Comparison of ENCODE assay signal across 12 cellular contexts in genomic region chr22:50296658-50297490, GRCh38. TPM values are rescaled to one million over a fixed set of nuclear protein-coding genes. Genes with fewer than 3 reads are reported as not detected.
DNase-seq lines count a peak whose midpoint lies in the region; ATAC-seq and TF ChIP-seq lines count a peak whose summit lies in the region.
"Had no signal": no experiment of that assay in that cellular context is flagged by ENCODE, and none has a peak within 500 bp of the region (broad histone marks: within the 10 kb centered on the region; RNA-seq: fewer than 3 reads in every experiment).

No MANE protein-coding gene starts in this region.

- H3K36me3 ChIP-seq in IMR-90 (ENCODE audit: control insufficient read depth, insufficient read depth, low read length) (peaks cover 12% of the 10 kb centered on the region), mucosa of stomach (ENCODE audit: control insufficient read depth, insufficient read depth, low read length) (no peaks in the 10 kb centered on the region)

- peaks cover 15% of the 10 kb centered on the region for H3K4me1 Mint-ChIP-seq in type B pancreatic cell (ENCODE audit: unreplicated experiment)

- dilution Hi-C loops in IMR-90 (cut with HindIII; ENCODE audit: low sequenced_read_pairs, unreplicated experiment) = no loop called here

- H3K4me1 ChIP-seq in IMR-90 (ENCODE audit: control insufficient read depth, insufficient read depth, low read length) = peaks cover 59% of the 10 kb centered on the region
- H3K4me1 ChIP-seq in mucosa of stomach (ENCODE audit: control insufficient read depth, insufficient read depth, low read length) = peaks cover 96% of the 10 kb centered on the region

- no peak for TF ChIP-seq RAD21 in IMR-90 (IDR thresholded peaks at IDR 0.05; ENCODE audit: low read length)

- H2AK9ac ChIP-seq in IMR-90 (replicated peaks; ENCODE audit: low read depth, low read length, poor library complexity) = peak overlapping the region; percentile 42

- no peak overlapping the region for H2BK120ac ChIP-seq in IMR-90 (ENCODE audit: low read depth, low read length)

- H3K36me3 Mint-ChIP-seq in type B pancreatic cell = no peaks in the 10 kb centered on the region
- H3K36me3 Mint-ChIP-seq: CD4-positive, alpha-beta memory T cell had no signal

- H3K18ac ChIP-seq in IMR-90 (ENCODE audit: low read depth, low read length) = no peak overlapping the region

- no peak for DNase-seq in IMR-90
- no peak for DNase-seq in coronary artery (ENCODE audit: low spot score)
- DNase-seq in type B pancreatic cell (ENCODE audit: extremely low spot score, unreplicated experiment) = no peak
- DNase-seq in SW480 (ENCODE audit: low spot score) = no peak
- DNase-seq in activated CD4-positive, CD25-positive, alpha-beta regulatory T cell (lab: John Stamatoyannopoulos, UW) = no peak
- DNase-seq: aorta; CD4-positive, alpha-beta memory T cell; midbrain; NCI-H1105; NCI-H226 had no signal

- TF ChIP-seq POLR2A in IMR-90 (IDR thresholded peaks at IDR 0.05; ENCODE audit: low read depth, low read length) = no peak

- no peak overlapping the region for H3K14ac ChIP-seq in IMR-90 (replicated peaks; ENCODE audit: low read depth, low read length)

- H3K9me3 ChIP-seq in IMR-90 (ENCODE audit: control insufficient read depth, insufficient read depth, low read length) (no peaks in the 10 kb centered on the region), mucosa of stomach (ENCODE audit: control insufficient read depth, low read length) (no peaks in the 10 kb centered on the region)

- H3K27ac Mint-ChIP-seq in type B pancreatic cell = peak overlapping the region; percentile 82
- H3K27ac Mint-ChIP-seq: CD4-positive, alpha-beta memory T cell had no signal

- intact Hi-C loops in IMR-90 (cut with micrococcal nuclease) = no loop called here

- H4K8ac ChIP-seq in IMR-90 (ENCODE audit: low read depth in 2 of 2, low read length in 2 of 2) = no peak overlapping the region

- no peak overlapping the region for H3K9ac ChIP-seq in IMR-90 (ENCODE audit: low read depth, low read length)
- H3K9ac ChIP-seq in mucosa of stomach (ENCODE audit: low read length) = peak overlapping the region; percentile 53

- H3K27me3 ChIP-seq in IMR-90 (ENCODE audit: control insufficient read depth, insufficient read depth, low read length) (no peaks in the 10 kb centered on the region), mucosa of stomach (ENCODE audit: control insufficient read depth, insufficient read depth, low read length) (no peaks in the 10 kb centered on the region)

- POLR2A ChIA-PET in IMR-90 (lab: Charles Lee; ENCODE audit: unreplicated experiment) = no interaction called here

- no peak overlapping the region for H2BK20ac ChIP-seq in IMR-90 (ENCODE audit: low read depth, low read length)

- no peak overlapping the region; the same call in 1 of the 2 replicates for H3K4ac ChIP-seq in IMR-90 (ENCODE audit: low read depth, low read length)

- peaks cover 3% of the 10 kb centered on the region for H3K9me1 ChIP-seq in IMR-90 (ENCODE audit: insufficient read depth, low read length)

- H4K91ac ChIP-seq in IMR-90 (ENCODE audit: insufficient read depth, low read depth, low read length) = no peak overlapping the region

- H3K4me3 ChIP-seq in IMR-90 (ENCODE audit: insufficient read depth, low read depth, low read length) = no peak overlapping the region
- H3K4me3 ChIP-seq in coronary artery = peak overlapping the region; percentile 13
- H3K4me3 ChIP-seq in mucosa of stomach (ENCODE audit: low read length) = no peak overlapping the region

- no peak overlapping the region for H3K4me2 ChIP-seq in IMR-90 (ENCODE audit: low read depth, low read length)

- H4K5ac ChIP-seq in IMR-90 (ENCODE audit: low read depth, low read length) = no peak overlapping the region

- CTCF ChIA-PET in IMR-90 (lab: Yijun Ruan, JAX) = interaction anchor here (0.6 kb wide), 1 partner anchor 33 kb away, joined by 7 read pairs; no protein-coding TSS in a partner anchor

- ATAC-seq in IMR-90 (ENCODE audit: low read depth) (no peak), GM19467 (IDR thresholded peaks at IDR 0.05; ENCODE audit: unreplicated experiment) (no peak)

- peak overlapping the region; percentile 19 for H2AFZ ChIP-seq in IMR-90 (replicated peaks; ENCODE audit: low read length, poor library complexity)

- no peak overlapping the region for H2BK15ac ChIP-seq in IMR-90 (ENCODE audit: low read depth, low read length)

- H3K4me3 Mint-ChIP-seq in type B pancreatic cell = peak overlapping the region; percentile 68
- H3K4me3 Mint-ChIP-seq: CD4-positive, alpha-beta memory T cell had no signal

- peak overlapping the region; percentile 7; the same call in 1 of the 2 replicates for H3K27ac ChIP-seq in IMR-90 (ENCODE audit: insufficient read depth, low read length)
- peak overlapping the region; percentile 35 to 98 for H3K27ac ChIP-seq in coronary artery

- peaks cover 86% of the 10 kb centered on the region for H4K20me1 ChIP-seq in IMR-90 (ENCODE audit: insufficient read depth, low read length)

- peak overlapping the region; percentile 15 for H2BK5ac ChIP-seq in IMR-90 (ENCODE audit: low read depth, low read length, poor library complexity, severe bottlenecking)

- H2AK5ac ChIP-seq in IMR-90 (ENCODE audit: low read depth, low read length) = peak overlapping the region; percentile 25; the same call in 1 of the 2 replicates

- TF ChIP-seq CTCF in IMR-90 (conservative IDR thresholded peaks at IDR 0.05; ENCODE audit: low read depth, low read length) (no peak), coronary artery (IDR thresholded peaks at IDR 0.05) (no peak), type B pancreatic cell (conservative IDR thresholded peaks at IDR 0.05) (no peak)

- peaks cover 8 to 50% of the 10 kb centered on the region in 2 experiments; a peak in 3 of 4 replicates for H3K79me1 ChIP-seq in IMR-90 (ENCODE audit: low read depth in 1 of 2, low read length in 2 of 2)

- H3K27me3 Mint-ChIP-seq in type B pancreatic cell = no peaks in the 10 kb centered on the region

- no peak overlapping the region for H3K56ac ChIP-seq in IMR-90 (ENCODE audit: extremely low read depth, insufficient read depth, low read length)

- in situ Hi-C loops in IMR-90 (cut with MboI; ENCODE audit: low sequenced_read_pairs) = no loop called here

- H3K23ac ChIP-seq in IMR-90 (ENCODE audit: low read depth, low read length) = no peak overlapping the region

- WGBS in IMR-90 (ENCODE audit: extremely low coverage in 2 of 2, insufficient read length in 1 of 2), 2 experiments = 85% methylated on average over 18 of the region's 29 CpGs; no CpG with 5 or more reads in 1 of the 2 experiments

- no TSS peak for BruUV-seq in IMR-90 (replicated peaks; lab: Mats Ljungman, UMichigan)

- H3K9me3 Mint-ChIP-seq in type B pancreatic cell = no peaks in the 10 kb centered on the region
- H3K9me3 Mint-ChIP-seq: CD4-positive, alpha-beta memory T cell had no signal

TF ChIP-seq in IMR-90, 13 proteins besides CTCF, POLR2A, EP300 and RAD21 (continues in another document):
- TF ChIP-seq SMC3 (IDR thresholded peaks at IDR 0.05; ENCODE audit: low read depth, low read length) (no peak), FOS (IDR thresholded peaks at IDR 0.05; ENCODE audit: low read depth, low read length) (no peak), MXI1 (IDR thresholded peaks at IDR 0.05; ENCODE audit: borderline replicate concordance, low read depth, low read length) (no peak), MAZ (IDR thresholded peaks at IDR 0.05; ENCODE audit: borderline replicate concordance, low read depth, low read length) (no peak), RCOR1 (IDR thresholded peaks at IDR 0.05; ENCODE audit: insufficient replicate concordance, low read length) (no peak), RFX5 (IDR thresholded peaks at IDR 0.05; ENCODE audit: low read depth, low read length) (no peak), MAFK (IDR thresholded peaks at IDR 0.05; ENCODE audit: low read depth, low read length) (no peak), NFE2L2 (IDR thresholded peaks at IDR 0.05; ENCODE audit: low read depth, low read length) (no peak), CEBPB (IDR thresholded peaks at IDR 0.05; ENCODE audit: low read depth, low read length) (no peak)

RNA-seq across cellular contexts. Expression of gene PLXNB2, which starts 10.6 kb away (rescaled TPM):
- total RNA-seq in IMR-90 (2012; rRNA removed) = 73.1 and 84.7 TPM in 2 replicates
- polyA plus RNA-seq in IMR-90 (2012; rRNA removed) = 202 and 220 TPM in 2 replicates
- 120 and 220 TPM in 2 replicates for polyA plus RNA-seq in IMR-90 (2012; cell fraction: cytosol; rRNA removed)
- polyA plus RNA-seq in IMR-90 (2012; cell fraction: nucleus; rRNA removed; ENCODE audit: low replicate concordance) = 452 and 943 TPM in 2 replicates
- 352 and 500 TPM in 2 replicates for total RNA-seq in type B pancreatic cell (ENCODE audit: low replicate concordance)

RNA-seq across cellular contexts. Expression of gene MAPK11, which starts 26.7 kb away (rescaled TPM):
- total RNA-seq in IMR-90 (2012; rRNA removed) = 7.5 and 8.1 TPM in 2 replicates
- 14.4 and 16.6 TPM in 2 replicates for polyA plus RNA-seq in IMR-90 (2012; rRNA removed)
- 11.1 and 14.2 TPM in 2 replicates for polyA plus RNA-seq in IMR-90 (2012; cell fraction: cytosol; rRNA removed)
- polyA plus RNA-seq in IMR-90 (2012; cell fraction: nucleus; rRNA removed; ENCODE audit: low replicate concordance) = 42.0 and 90.5 TPM in 2 replicates
- 4.0 and 7.4 TPM in 2 replicates for total RNA-seq in type B pancreatic cell (ENCODE audit: low replicate concordance)

RNA-seq across cellular contexts. Expression of gene DENND6B, which starts 29.9 kb away (rescaled TPM):
- 0.36 and 0.56 TPM in 2 replicates for total RNA-seq in IMR-90 (2012; rRNA removed)
- 4.9 and 5.3 TPM in 2 replicates for polyA plus RNA-seq in IMR-90 (2012; rRNA removed)
- 3.0 and 4.6 TPM in 2 replicates for polyA plus RNA-seq in IMR-90 (2012; cell fraction: cytosol; rRNA removed)
- 15.5 and 36.4 TPM in 2 replicates for polyA plus RNA-seq in IMR-90 (2012; cell fraction: nucleus; rRNA removed; ENCODE audit: low replicate concordance)
- 22.1 and 25.6 TPM in 2 replicates for total RNA-seq in type B pancreatic cell (ENCODE audit: low replicate concordance)

RNA-seq across cellular contexts. Expression of gene MAPK12, which starts 35.4 kb away (rescaled TPM):
- total RNA-seq in IMR-90 (2012; rRNA removed) = 35.6 and 41.0 TPM in 2 replicates
- 56.3 and 59.9 TPM in 2 replicates for polyA plus RNA-seq in IMR-90 (2012; rRNA removed)
- polyA plus RNA-seq in IMR-90 (2012; cell fraction: cytosol; rRNA removed) = 42.8 and 49.5 TPM in 2 replicates
- 269 and 452 TPM in 2 replicates for polyA plus RNA-seq in IMR-90 (2012; cell fraction: nucleus; rRNA removed; ENCODE audit: low replicate concordance)
- total RNA-seq in type B pancreatic cell (ENCODE audit: low replicate concordance) = 11.4 and 31.3 TPM in 2 replicates

RNA-seq across cellular contexts. Expression of gene HDAC10, which starts 45.8 kb away (rescaled TPM):
- total RNA-seq in IMR-90 (2012; rRNA removed) (3.6 and 3.9 TPM in 2 replicates), type B pancreatic cell (ENCODE audit: low replicate concordance) (29.5 and 37.1 TPM in 2 replicates)
- polyA plus RNA-seq in IMR-90 (2012; rRNA removed) = 35.2 and 35.7 TPM in 2 replicates
- polyA plus RNA-seq in IMR-90 (2012; cell fraction: cytosol; rRNA removed) = 18.7 and 22.6 TPM in 2 replicates
- 264 and 926 TPM in 2 replicates for polyA plus RNA-seq in IMR-90 (2012; cell fraction: nucleus; rRNA removed; ENCODE audit: low replicate concordance)

Comparison
In these comparisons a context has a peak if more than half of its experiments do, and no peak if none do; other contexts are left out.
1. RNA of gene DENND6B, which starts 29.9 kb away (total RNA-seq): 22.1 to 25.6 TPM in type B pancreatic cell; 0.36 to 0.56 TPM in IMR-90; every median in the first group is over 10 times any median in the second.